ENCODE assay signal across 11 cellular contexts in genomic region chr2:218982312-218983262, GRCh38. TPM values are rescaled to one million over a fixed set of nuclear protein-coding genes. Genes with fewer than 3 reads are reported as not detected.
DNase-seq lines count a peak whose midpoint lies in the region; ATAC-seq and TF ChIP-seq lines count a peak whose summit lies in the region.
"Had no signal": no experiment of that assay in that cellular context is flagged by ENCODE, and none has a peak within 500 bp of the region (broad histone marks: within the 10 kb centered on the region; RNA-seq: fewer than 3 reads in every experiment).

No MANE protein-coding gene starts in this region.

- no peak for ATAC-seq in activated naive CD4-positive, alpha-beta T cell treated with anti-CD3 and anti-CD28 coated beads, Interleukin-2, amount 50 U/mL, for 72 hours
- ATAC-seq in T-helper 17 cell (no peak), memory B cell (ENCODE audit: low read depth) (no peak)

- H3K27ac Mint-ChIP-seq in activated naive CD4-positive, alpha-beta T cell treated with anti-CD3 and anti-CD28 coated beads for 36 hours: no peak overlapping the region
- H3K27ac Mint-ChIP-seq in activated naive CD4-positive, alpha-beta T cell treated with anti-CD3 and anti-CD28 coated beads, Interleukin-2, amount 50 U/mL, for 72 hours: no peak overlapping the region
- H3K27ac Mint-ChIP-seq in T-helper 17 cell (no peak overlapping the region), memory B cell (no peak overlapping the region)
- H3K27ac Mint-ChIP-seq: CD14-positive monocyte had no signal

- no peaks in the 10 kb centered on the region for H3K9me3 Mint-ChIP-seq in activated naive CD4-positive, alpha-beta T cell treated with anti-CD3 and anti-CD28 coated beads for 36 hours
- H3K9me3 Mint-ChIP-seq in activated naive CD4-positive, alpha-beta T cell treated with anti-CD3 and anti-CD28 coated beads, Interleukin-2, amount 50 U/mL, for 72 hours: no peaks in the 10 kb centered on the region
- H3K9me3 Mint-ChIP-seq in memory B cell: no peaks in the 10 kb centered on the region

- no peak for TF ChIP-seq CTCF in GM10266 (IDR thresholded peaks at IDR 0.05; ENCODE audit: control insufficient read depth, insufficient read depth, low read depth, missing control alignments)

- no peaks in the 10 kb centered on the region for H3K36me3 ChIP-seq in stomach smooth muscle (ENCODE audit: control insufficient read depth in 2 of 2, insufficient read depth in 2 of 2, low read length in 2 of 2)

- DNase-seq in activated naive CD4-positive, alpha-beta T cell treated with anti-CD3 and anti-CD28 coated beads for 36 hours: no peak
- DNase-seq in activated naive CD4-positive, alpha-beta T cell treated with anti-CD3 and anti-CD28 coated beads, Interleukin-2, amount 50 U/mL, for 72 hours (ENCODE audit: low spot score in 2 of 2): no peak
- DNase-seq in T-helper 17 cell (no peak), memory B cell (ENCODE audit: low spot score in 2 of 2) (no peak), NK-92 (lab: John Stamatoyannopoulos, UW; ENCODE audit: unreplicated experiment) (no peak), germinal center (ENCODE audit: low spot score) (no peak), GM10266 (ENCODE audit: extremely low spot score) (no peak)

- no peaks in the 10 kb centered on the region for H3K9me3 ChIP-seq in T-helper 17 cell (ENCODE audit: control insufficient read depth, low read length, poor library complexity, severe bottlenecking)
- no peaks in the 10 kb centered on the region for H3K9me3 ChIP-seq in stomach smooth muscle (ENCODE audit: control insufficient read depth in 2 of 2, low read length in 2 of 2)

- no peak overlapping the region for H3K9ac ChIP-seq in stomach smooth muscle (ENCODE audit: low read length in 2 of 2)
- H3K9ac ChIP-seq: KMS-11 had no signal

- H3K4me3 Mint-ChIP-seq in activated naive CD4-positive, alpha-beta T cell treated with anti-CD3 and anti-CD28 coated beads for 36 hours: peak overlapping the region; percentile 31
- peak overlapping the region; percentile 77 for H3K4me3 Mint-ChIP-seq in T-helper 17 cell
- H3K4me3 Mint-ChIP-seq in memory B cell: peak overlapping the region; percentile 68

- H3K27me3 ChIP-seq in stomach smooth muscle (ENCODE audit: control insufficient read depth in 1 of 2, insufficient read depth in 2 of 2, low read length in 2 of 2): peaks cover 71% of the 10 kb centered on the region in 2 donors

- CTCF ChIA-PET in activated naive CD4-positive, alpha-beta T cell treated with anti-CD3 and anti-CD28 coated beads for 36 hours (lab: Charles Lee): interaction anchor here (0.5 to 4.4 kb wide), 12 partner anchors 14 to 1086 kb away, joined by 3 to 63 read pairs (median 4); partner anchors contain the start of gene CDK5R2

- intact Hi-C loops in activated naive CD4-positive, alpha-beta T cell treated with anti-CD3 and anti-CD28 coated beads for 36 hours (cut with micrococcal nuclease): no loop called here

- peaks cover 33% of the 10 kb centered on the region for H3K4me1 Mint-ChIP-seq in activated naive CD4-positive, alpha-beta T cell treated with anti-CD3 and anti-CD28 coated beads for 36 hours (ENCODE audit: low read depth)
- H3K4me1 Mint-ChIP-seq in T-helper 17 cell (peaks cover 31% of the 10 kb centered on the region), memory B cell (peaks cover 23% of the 10 kb centered on the region)

- peaks cover 43% of the 10 kb centered on the region for H3K4me1 ChIP-seq in stomach smooth muscle (ENCODE audit: control insufficient read depth, insufficient read depth, low read length)

- no peak overlapping the region for H3K27ac ChIP-seq in stomach smooth muscle (ENCODE audit: low read length)
- H3K27ac ChIP-seq: KMS-11 had no signal

- H3K36me3 Mint-ChIP-seq in activated naive CD4-positive, alpha-beta T cell treated with anti-CD3 and anti-CD28 coated beads for 36 hours (ENCODE audit: low read depth): no peaks in the 10 kb centered on the region
- peaks cover 0 to 6% of the 10 kb centered on the region in 2 donors for H3K36me3 Mint-ChIP-seq in activated naive CD4-positive, alpha-beta T cell treated with anti-CD3 and anti-CD28 coated beads, Interleukin-2, amount 50 U/mL, for 72 hours
- peaks cover 13% of the 10 kb centered on the region for H3K36me3 Mint-ChIP-seq in T-helper 17 cell (ENCODE audit: low read depth)
- H3K36me3 Mint-ChIP-seq in memory B cell: peaks cover 2% of the 10 kb centered on the region

- H3K4me3 ChIP-seq in stomach smooth muscle (ENCODE audit: low read length in 2 of 2): peak overlapping the region; percentile 51 to 66

- H3K27me3 Mint-ChIP-seq in activated naive CD4-positive, alpha-beta T cell treated with anti-CD3 and anti-CD28 coated beads for 36 hours (ENCODE audit: low read depth): peaks cover 69% of the 10 kb centered on the region
- H3K27me3 Mint-ChIP-seq in T-helper 17 cell (peaks cover 66% of the 10 kb centered on the region), memory B cell (peaks cover 36% of the 10 kb centered on the region)

RNA-seq across cellular contexts. Expression of gene FEV, which starts 2.4 kb away (rescaled TPM):
- total RNA-seq in activated naive CD4-positive, alpha-beta T cell treated with anti-CD3 and anti-CD28 coated beads for 36 hours: not detected
- not detected for total RNA-seq in activated naive CD4-positive, alpha-beta T cell treated with anti-CD3 and anti-CD28 coated beads, Interleukin-2, amount 50 U/mL, for 72 hours
- not detected for total RNA-seq in T-helper 17 cell
- total RNA-seq: OCI-LY7 had no signal

RNA-seq across cellular contexts. Expression of gene CRYBA2, which starts 10.6 kb away (rescaled TPM):
- not detected for total RNA-seq in activated naive CD4-positive, alpha-beta T cell treated with anti-CD3 and anti-CD28 coated beads for 36 hours
- total RNA-seq in activated naive CD4-positive, alpha-beta T cell treated with anti-CD3 and anti-CD28 coated beads, Interleukin-2, amount 50 U/mL, for 72 hours: not detected
- not detected for total RNA-seq in T-helper 17 cell
- total RNA-seq: OCI-LY7 had no signal

RNA-seq across cellular contexts. Expression of gene CDK5R2, which starts 23.1 kb away (rescaled TPM):
- total RNA-seq in activated naive CD4-positive, alpha-beta T cell treated with anti-CD3 and anti-CD28 coated beads for 36 hours: not detected
- not detected for total RNA-seq in activated naive CD4-positive, alpha-beta T cell treated with anti-CD3 and anti-CD28 coated beads, Interleukin-2, amount 50 U/mL, for 72 hours
- not detected for total RNA-seq in T-helper 17 cell

RNA-seq across cellular contexts. Expression of gene CFAP65, which starts 58.7 kb away (rescaled TPM):
- total RNA-seq in activated naive CD4-positive, alpha-beta T cell treated with anti-CD3 and anti-CD28 coated beads for 36 hours: not detected
- total RNA-seq in activated naive CD4-positive, alpha-beta T cell treated with anti-CD3 and anti-CD28 coated beads, Interleukin-2, amount 50 U/mL, for 72 hours: not detected
- not detected for total RNA-seq in T-helper 17 cell
- total RNA-seq: OCI-LY7 had no signal
